In genomic region chr15:63945005-63945788, GRCh38 we compare ENCODE assay signal across 1 cellular context.
TF ChIP-seq lines count a peak whose summit lies in the region.

No MANE protein-coding gene starts in this region.

TF ChIP-seq in K562, 482 proteins besides CTCF, POLR2A, EP300 and RAD21 (continued from another document):
- TF ChIP-seq RCOR1 (IDR thresholded peaks at IDR 0.05; ENCODE audit: borderline replicate concordance in 1 of 2, low read depth in 2 of 2, low read length in 2 of 2) (peak in 1 of 2 experiments; percentile 79; a peak in 2 of 4 replicates), SMC3 (conservative IDR thresholded peaks at IDR 0.05; ENCODE audit: insufficient read depth, low read depth, low read length) (peak; percentile 57), CREM (IDR thresholded peaks at IDR 0.05; ENCODE audit: low read depth) (peak; percentile 52), SPI1 (IDR thresholded peaks at IDR 0.05; ENCODE audit: borderline replicate concordance, low read depth, low read length) (peak; percentile 41; the same call in 1 of the 2 replicates), XRCC5 (IDR thresholded peaks at IDR 0.05; ENCODE audit: low read depth, low read length) (0 out of 2 replicates have a peak, but pooled peaks have one; percentile 62), COPS2 (conservative IDR thresholded peaks at IDR 0.05) (no peak), RFX1 (IDR thresholded peaks at IDR 0.05) (no peak), SREBF2 (CRISPR knock-in tag; IDR thresholded peaks at IDR 0.05) (no peak), CBX3 (IDR thresholded peaks at IDR 0.05; ENCODE audit: borderline replicate concordance in 1 of 2, low read length in 2 of 2) (peak in 1 of 2 experiments; percentile 45; a peak in 1 of 3 replicates), BHLHE40 (IDR thresholded peaks at IDR 0.05; ENCODE audit: low read length) (0 out of 2 replicates have a peak, but pooled peaks have one; percentile 25), NEUROD1 (IDR thresholded peaks at IDR 0.05; ENCODE audit: borderline replicate concordance, low read depth, low read length, partially characterized antibody) (peak; percentile 16), SMARCC2 (IDR thresholded peaks at IDR 0.05; ENCODE audit: low read depth) (0 out of 2 replicates have a peak, but pooled peaks have one; percentile 44), JUND (IDR thresholded peaks at IDR 0.05; ENCODE audit: borderline replicate concordance, low read depth, low read length) (peak; percentile 46), JUND (tag; IDR thresholded peaks at IDR 0.05; ENCODE audit: borderline replicate concordance, low read depth, low read length) (no peak), TAF1 (IDR thresholded peaks at IDR 0.05; ENCODE audit: control insufficient read depth, extremely low read depth, insufficient read depth, low read length, severe bottlenecking) (peak; percentile 43), KAT2B (IDR thresholded peaks at IDR 0.05; ENCODE audit: low read depth, low read length) (no peak), HCFC1 (IDR thresholded peaks at IDR 0.05; ENCODE audit: low read depth, low read length) (peak; percentile 35; the same call in 1 of the 2 replicates), CTCFL (IDR thresholded peaks at IDR 0.05; ENCODE audit: borderline replicate concordance, insufficient read depth, low read depth, low read length, poor library complexity, severe bottlenecking) (peak; percentile 58), ELF1 (tag; IDR thresholded peaks at IDR 0.05) (peak; percentile 48), GTF2B (IDR thresholded peaks at IDR 0.05; ENCODE audit: extremely low read depth, insufficient read length) (no peak), YY1 (IDR thresholded peaks at IDR 0.05; ENCODE audit: borderline replicate concordance in 1 of 3, control insufficient read depth in 1 of 3, extremely low read depth in 1 of 3, insufficient read depth in 3 of 3, insufficient read length in 1 of 3, insufficient replicate concordance in 2 of 3, low read depth in 1 of 3, low read length in 2 of 3) (peak in 1 of 3 experiments; percentile 31), MYC (IDR thresholded peaks at IDR 0.05; ENCODE audit: low read depth, low read length) (0 out of 2 replicates have a peak, but pooled peaks have one; percentile 32), MYC (CRISPR knock-in tag; IDR thresholded peaks at IDR 0.05; ENCODE audit: borderline replicate concordance, low read depth) (no peak), DEAF1 (CRISPR knock-in tag; IDR thresholded peaks at IDR 0.05) (0 out of 2 replicates have a peak, but pooled peaks have one; percentile 26), TEAD1 (CRISPR knock-in tag; IDR thresholded peaks at IDR 0.05) (peak in 1 of 2 experiments; percentile 74; a peak in 2 of 4 replicates), ZSCAN29 (IDR thresholded peaks at IDR 0.05) (peak; percentile 72), PHF8 (IDR thresholded peaks at IDR 0.05; ENCODE audit: borderline replicate concordance, low read length) (peak; percentile 15; the same call in 1 of the 2 replicates)
